Comparison of ENCODE assay signal across 7 cellular contexts in genomic region chr19:40392894-40393517, GRCh38. TPM values are rescaled to one million over a fixed set of nuclear protein-coding genes. Genes with fewer than 3 reads are reported as not detected.
DNase-seq lines count a peak whose midpoint lies in the region; ATAC-seq and TF ChIP-seq lines count a peak whose summit lies in the region.
"Had no signal": no experiment of that assay in that cellular context is flagged by ENCODE, and none has a peak within 500 bp of the region (broad histone marks: within the 10 kb centered on the region; RNA-seq: fewer than 3 reads in every experiment).

No MANE protein-coding gene starts in this region.

- H3K27ac ChIP-seq in OCI-LY7 (ENCODE audit: low read depth, low read length, poor library complexity, severe bottlenecking), result no peak overlapping the region

- no peaks in the 10 kb centered on the region for H4K20me1 ChIP-seq in OCI-LY7 (ENCODE audit: insufficient read depth, low read length)

- POLR2A ChIA-PET in OCI-LY7 (lab: Charles Lee), result no interaction called here

- no TSS peak for BruUV-seq in OCI-LY7 (replicated peaks; lab: Mats Ljungman, UMichigan)

- no peak overlapping the region for H2AFZ ChIP-seq in OCI-LY7 (ENCODE audit: low read length)

- in situ Hi-C loops in KBM-7 (cut with MboI; ENCODE audit: low pct_unique_long_range_greater_than_20kb, low sequenced_read_pairs), result no loop called here

- DNase-seq in D341Med (ENCODE audit: low spot score) (peak; percentile 63), OCI-LY7 (ENCODE audit: low spot score) (peak; percentile 51), iPS-NIHi11 (ENCODE audit: low spot score) (peak; percentile 64), KBM-7 (no peak), hypothalamus (lab: John Stamatoyannopoulos, UW) (no peak)
- DNase-seq: activated naive CD8-positive, alpha-beta T cell treated with anti-CD3 and anti-CD28 coated beads, Interleukin-2, amount 10 ng/mL, durations not matched to agents 7 days and 5 days had no signal

- H3K4me1 ChIP-seq in OCI-LY7 (ENCODE audit: insufficient read depth, low read length, poor library complexity, severe bottlenecking), result no peaks in the 10 kb centered on the region

- CTCF ChIA-PET in OCI-LY7 (lab: Charles Lee; ENCODE audit: unreplicated experiment), result no interaction called here

- intact Hi-C loops in OCI-LY7 (cut with micrococcal nuclease; ENCODE audit: unreplicated experiment), result loop anchor here (1.0 kb wide), 1 partner anchor 51 kb away; the partner anchor contains the start of gene SERTAD3

- TF ChIP-seq CTCF in OCI-LY7 (conservative IDR thresholded peaks at IDR 0.05; ENCODE audit: low read length), result peak; percentile 63

- ATAC-seq in HG02763 (IDR thresholded peaks at IDR 0.05; ENCODE audit: unreplicated experiment), result no peak

- no peaks in the 10 kb centered on the region for H3K36me3 ChIP-seq in OCI-LY7 (ENCODE audit: insufficient read depth, low read length)

- no peak overlapping the region for H3K4me3 ChIP-seq in OCI-LY7 (ENCODE audit: low read depth, low read length, poor library complexity, severe bottlenecking)

- H3K79me2 ChIP-seq in OCI-LY7 (ENCODE audit: insufficient read depth, low read depth, low read length), result no peaks in the 10 kb centered on the region

- H3K4me2 ChIP-seq in OCI-LY7 (ENCODE audit: low read length), result no peak overlapping the region

- H3K9me3 ChIP-seq in OCI-LY7 (ENCODE audit: low read length), result no peaks in the 10 kb centered on the region

- H3K9me2 ChIP-seq in OCI-LY7 (ENCODE audit: insufficient read depth, low read length), result no peaks in the 10 kb centered on the region

RNA-seq across cellular contexts. Expression of gene HIPK4, which starts 3.0 kb away (rescaled TPM):
- total RNA-seq in OCI-LY7 (2014; rRNA removed; shearing (Covaris generic)), result not detected in 2 replicates
- not detected in 2 replicates for total RNA-seq in OCI-LY7 (2022)

RNA-seq across cellular contexts. Expression of gene PRX, which starts 20.2 kb away (rescaled TPM):
- 1.8 and 2.2 TPM in 2 replicates for total RNA-seq in OCI-LY7 (2014; rRNA removed; shearing (Covaris generic))
- 4.0 and 4.9 TPM in 2 replicates for total RNA-seq in OCI-LY7 (2022)

RNA-seq across cellular contexts. Expression of gene SERTAD1, which starts 32.8 kb away (rescaled TPM):
- total RNA-seq in OCI-LY7 (2014; rRNA removed; shearing (Covaris generic)), result 5.0 and 5.7 TPM in 2 replicates
- 5.5 and 6.1 TPM in 2 replicates for total RNA-seq in OCI-LY7 (2022)

RNA-seq across cellular contexts. Expression of gene PLD3, which starts 44.5 kb away (rescaled TPM):
- 84.0 and 109 TPM in 2 replicates for total RNA-seq in OCI-LY7 (2014; rRNA removed; shearing (Covaris generic))
- 111 and 114 TPM in 2 replicates for total RNA-seq in OCI-LY7 (2022)

RNA-seq across cellular contexts. Expression of gene C19orf47, which starts 44.8 kb away (rescaled TPM):
- total RNA-seq in OCI-LY7 (2014; rRNA removed; shearing (Covaris generic)), result 10.0 and 15.6 TPM in 2 replicates
- total RNA-seq in OCI-LY7 (2022), result 28.9 and 33.8 TPM in 2 replicates

Comparison
In these comparisons a context has a peak if more than half of its experiments do, and no peak if none do; other contexts are left out.
1. DNase-seq: peak in D341Med (single experiment), OCI-LY7 (single experiment) and iPS-NIHi11 (single experiment); none in KBM-7 (single experiment) and hypothalamus (0 of 51).